Comparison of ENCODE assay signal across 11 cellular contexts in genomic region chr7:2800923-2801682, GRCh38. TPM values are rescaled to one million over a fixed set of nuclear protein-coding genes. Genes with fewer than 3 reads are reported as not detected.
A peak's percentile ranks its signal among the peaks of the same experiment; 100 is the strongest.
DNase-seq lines count a peak whose midpoint lies in the region; ATAC-seq, FAIRE-seq and TF ChIP-seq lines count a peak whose summit lies in the region.
"Had no signal": no experiment of that assay in that cellular context is flagged by ENCODE, and none has a peak within 500 bp of the region (broad histone marks: within the 10 kb centered on the region; RNA-seq: fewer than 3 reads in every experiment).

No MANE protein-coding gene starts in this region.

- H3K27me3 ChIP-seq in BLaER1 (no peaks in the 10 kb centered on the region), endothelial cell of umbilical vein (ENCODE audit: control insufficient read depth in 2 of 2, insufficient read depth in 2 of 2, low read length in 2 of 2) (no peaks in the 10 kb centered on the region), MG63 (no peaks in the 10 kb centered on the region)
- H3K27me3 ChIP-seq: right lobe of liver, uterus had no signal

- peaks cover 54% of the 10 kb centered on the region for H3K36me3 ChIP-seq in BLaER1
- H3K36me3 ChIP-seq in endothelial cell of umbilical vein (ENCODE audit: control insufficient read depth in 2 of 2, extremely low read depth in 1 of 2, insufficient read depth in 2 of 2, low read length in 2 of 2): no peaks in the 10 kb centered on the region
- H3K36me3 ChIP-seq in MG63: no peaks in the 10 kb centered on the region; the same call in 1 of the 2 replicates
- H3K36me3 ChIP-seq: right lobe of liver, uterus had no signal

- H3K9me3 Mint-ChIP-seq in osteocyte (ENCODE audit: unreplicated experiment): no peaks in the 10 kb centered on the region
- H3K9me3 Mint-ChIP-seq: activated naive CD8-positive, alpha-beta T cell treated with anti-CD3 and anti-CD28 coated beads, Interleukin-2, amount 10 ng/mL, durations not matched to agents 7 days and 5 days had no signal

- 0 out of 2 replicates have a peak, but pooled peaks cover 11% of the 10 kb centered on the region for H3K9me3 ChIP-seq in BLaER1
- H3K9me3 ChIP-seq in endothelial cell of umbilical vein (replicated peaks; ENCODE audit: control insufficient read depth, insufficient read depth, low read length): no peaks in the 10 kb centered on the region
- no peaks in the 10 kb centered on the region for H3K9me3 ChIP-seq in MG63
- H3K9me3 ChIP-seq: right lobe of liver, uterus had no signal

- CTCF ChIA-PET in endothelial cell of umbilical vein (lab: Charles Lee): interaction anchor here (0.9 to 2.0 kb wide), 4 partner anchors 16 to 63 kb away, joined by 3 to 5 read pairs (median 4); no protein-coding TSS in a partner anchor

- TF ChIP-seq CTCF in endothelial cell of umbilical vein (IDR thresholded peaks at IDR 0.05; ENCODE audit: extremely low read depth in 1 of 2, insufficient read depth in 1 of 2, low read depth in 1 of 2, low read length in 2 of 2): no peak
- no peak for TF ChIP-seq CTCF in osteocyte (IDR thresholded peaks at IDR 0.05)

- TF ChIP-seq POLR2A in endothelial cell of umbilical vein (IDR thresholded peaks at IDR 0.05; ENCODE audit: low read depth, low read length): no peak

- H3K27ac ChIP-seq in BLaER1 (peak overlapping the region; percentile 11; the same call in 1 of the 2 replicates), endothelial cell of umbilical vein (ENCODE audit: insufficient read depth, low read depth, low read length) (no peak overlapping the region)
- H3K27ac ChIP-seq: right lobe of liver had no signal

- peaks cover 75% of the 10 kb centered on the region for H3K4me1 ChIP-seq in BLaER1
- H3K4me1 ChIP-seq in endothelial cell of umbilical vein (ENCODE audit: control insufficient read depth, extremely low read depth, insufficient read depth, low read length): peaks cover 31% of the 10 kb centered on the region

- H3K4me3 Mint-ChIP-seq in osteocyte (ENCODE audit: unreplicated experiment): peak overlapping the region; percentile 22
- H3K4me3 Mint-ChIP-seq: activated naive CD8-positive, alpha-beta T cell treated with anti-CD3 and anti-CD28 coated beads, Interleukin-2, amount 10 ng/mL, durations not matched to agents 7 days and 5 days had no signal

- H3K9ac ChIP-seq in BLaER1: no peak overlapping the region
- no peak overlapping the region for H3K9ac ChIP-seq in endothelial cell of umbilical vein (replicated peaks; ENCODE audit: extremely low read depth, insufficient read depth, low read length)

- H3K4me3 ChIP-seq in BLaER1: no peak overlapping the region
- H3K4me3 ChIP-seq in endothelial cell of umbilical vein (replicated peaks in 1 of 3; ENCODE audit: insufficient read depth in 1 of 3, low read depth in 1 of 3, low read length in 3 of 3): no peak overlapping the region
- no peak overlapping the region for H3K4me3 ChIP-seq in MG63
- H3K4me3 ChIP-seq: right lobe of liver, uterus had no signal

- no peak overlapping the region for H2AFZ ChIP-seq in endothelial cell of umbilical vein (ENCODE audit: low read depth, low read length)

- peaks cover 77% of the 10 kb centered on the region for H3K4me1 Mint-ChIP-seq in osteocyte (ENCODE audit: unreplicated experiment)

- ATAC-seq in GM19397 (IDR thresholded peaks at IDR 0.05; ENCODE audit: unreplicated experiment) (no peak), HG02623 (IDR thresholded peaks at IDR 0.05; ENCODE audit: unreplicated experiment) (no peak), GM21737 (IDR thresholded peaks at IDR 0.05; ENCODE audit: unreplicated experiment) (no peak)
- ATAC-seq: right lobe of liver had no signal

- dilution Hi-C loops in endothelial cell of umbilical vein (cut with MboI; ENCODE audit: extremely low pct_ligation_motif_present, low sequenced_read_pairs): no loop called here

- H3K4me2 ChIP-seq in BLaER1: peak overlapping the region; percentile 61
- H3K4me2 ChIP-seq in endothelial cell of umbilical vein (ENCODE audit: insufficient read depth, low read length): no peak overlapping the region

- peak; percentile 54 for DNase-seq in NCI-H226
- DNase-seq in endothelial cell of umbilical vein (ENCODE audit: low read depth, low spot score): no peak
- peak; percentile 66 for DNase-seq in osteocyte (ENCODE audit: extremely low spot score, unreplicated experiment)
- DNase-seq in MG63: no peak
- DNase-seq: activated naive CD8-positive, alpha-beta T cell treated with anti-CD3 and anti-CD28 coated beads, Interleukin-2, amount 10 ng/mL, durations not matched to agents 7 days and 5 days had no signal

- no peaks in the 10 kb centered on the region for H3K27me3 Mint-ChIP-seq in osteocyte (ENCODE audit: unreplicated experiment)
- H3K27me3 Mint-ChIP-seq: activated naive CD8-positive, alpha-beta T cell treated with anti-CD3 and anti-CD28 coated beads, Interleukin-2, amount 10 ng/mL, durations not matched to agents 7 days and 5 days had no signal

- POLR2A ChIA-PET in endothelial cell of umbilical vein (lab: Charles Lee): no interaction called here

- no peaks in the 10 kb centered on the region for H3K36me3 Mint-ChIP-seq in osteocyte (ENCODE audit: unreplicated experiment)
- H3K36me3 Mint-ChIP-seq: activated naive CD8-positive, alpha-beta T cell treated with anti-CD3 and anti-CD28 coated beads, Interleukin-2, amount 10 ng/mL, durations not matched to agents 7 days and 5 days had no signal

- intact Hi-C loops in endothelial cell of umbilical vein (cut with micrococcal nuclease): no loop called here

- H3K9me1 ChIP-seq in endothelial cell of umbilical vein (replicated peaks; ENCODE audit: control insufficient read depth, extremely low read depth, insufficient read depth, low read length): no peaks in the 10 kb centered on the region

- H3K27ac Mint-ChIP-seq in osteocyte (ENCODE audit: unreplicated experiment): peak overlapping the region; percentile 85
- H3K27ac Mint-ChIP-seq: activated naive CD8-positive, alpha-beta T cell treated with anti-CD3 and anti-CD28 coated beads, Interleukin-2, amount 10 ng/mL, durations not matched to agents 7 days and 5 days had no signal

- no TSS peak for BruUV-seq in endothelial cell of umbilical vein (replicated peaks; lab: Mats Ljungman, UMichigan)

- FAIRE-seq in endothelial cell of umbilical vein (lab: Jason Lieb, UNC): peak; percentile 76

- peaks cover 62% of the 10 kb centered on the region for H3K79me2 ChIP-seq in endothelial cell of umbilical vein (ENCODE audit: control insufficient read depth, insufficient read depth, low read length)

- H4K20me1 ChIP-seq in BLaER1: peaks cover 52% of the 10 kb centered on the region
- H4K20me1 ChIP-seq in endothelial cell of umbilical vein (replicated peaks; ENCODE audit: control insufficient read depth, extremely low read depth, insufficient read depth, low read length): peaks cover 10% of the 10 kb centered on the region

TF ChIP-seq in endothelial cell of umbilical vein, 7 proteins besides CTCF, POLR2A, EP300 and RAD21:
- TF ChIP-seq JUN (IDR thresholded peaks at IDR 0.05; ENCODE audit: borderline replicate concordance, insufficient read depth, insufficient read length, low read depth): no peak
- TF ChIP-seq EZH2 (IDR thresholded peaks at IDR 0.05; ENCODE audit: borderline replicate concordance, low read depth, low read length, severe bottlenecking): no peak
- TF ChIP-seq FOS (IDR thresholded peaks at IDR 0.05; ENCODE audit: borderline replicate concordance, insufficient read depth, low read length): no peak
- no peak for TF ChIP-seq GATA2 (IDR thresholded peaks at IDR 0.05; ENCODE audit: insufficient read depth, insufficient read length, low read depth, low read length)
- no peak for TF ChIP-seq POLR2AphosphoS5 (IDR thresholded peaks at IDR 0.05; ENCODE audit: insufficient read depth, low read depth, low read length)
- TF ChIP-seq, protein P1, sequence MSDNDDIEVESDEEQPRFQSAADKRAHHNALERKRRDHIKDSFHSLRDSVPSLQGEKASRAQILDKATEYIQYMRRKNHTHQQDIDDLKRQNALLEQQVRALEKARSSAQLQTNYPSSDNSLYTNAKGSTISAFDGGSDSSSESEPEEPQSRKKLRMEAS (IDR thresholded peaks at IDR 0.05; ENCODE audit: insufficient read depth, insufficient read length): no peak
- no peak for TF ChIP-seq MYC (IDR thresholded peaks at IDR 0.05; ENCODE audit: low read depth, low read length)

RNA-seq across cellular contexts. Expression of gene GNA12, which starts 43.0 kb away (rescaled TPM):
- total RNA-seq in endothelial cell of umbilical vein (56.0 and 63.0 TPM in 2 replicates), osteocyte (68.8 and 69.5 TPM in 2 replicates)
- 75.1 and 95.5 TPM in 2 replicates for polyA plus RNA-seq in endothelial cell of umbilical vein
- polyA plus RNA-seq in endothelial cell of umbilical vein (2011; cell fraction: cytosol; rRNA removed): 71.0 and 81.6 TPM in 2 replicates
- polyA plus RNA-seq in endothelial cell of umbilical vein (2011; cell fraction: nucleus; rRNA removed): 43.9 and 56.3 TPM in 2 replicates
- 56.8 and 58.8 TPM in 2 replicates for polyA plus RNA-seq in endothelial cell of umbilical vein (2012)
- 106 TPM in 2 replicates for polyA minus RNA-seq in endothelial cell of umbilical vein
- polyA minus RNA-seq in endothelial cell of umbilical vein (2011; cell fraction: cytosol; rRNA and poly(A)+ RNA removed): 18.8 TPM
- 35.5 and 39.8 TPM in 2 replicates for polyA minus RNA-seq in endothelial cell of umbilical vein (2011; cell fraction: nucleus; rRNA and poly(A)+ RNA removed)
- 23.1 and 49.1 TPM in 2 replicates for total RNA-seq in MG63 (2014; rRNA removed; shearing (Covaris generic); ENCODE audit: low replicate concordance)

Comparison
In these comparisons a context has a peak if more than half of its experiments do, and no peak if none do; other contexts are left out.
1. DNase-seq: peak in NCI-H226 (single experiment) and osteocyte (single experiment); none in endothelial cell of umbilical vein (single experiment) and MG63 (single experiment).